Comparison of ENCODE assay signal across 17 cellular contexts in genomic region chr11:121553806-121554205, GRCh38.
A peak's percentile ranks its signal among the peaks of the same experiment; 100 is the strongest.
DNase-seq lines count a peak whose midpoint lies in the region; ATAC-seq, FAIRE-seq and TF ChIP-seq lines count a peak whose summit lies in the region.
"Had no signal": no experiment of that assay in that cellular context is flagged by ENCODE, and none has a peak within 500 bp of the region (broad histone marks: within the 10 kb centered on the region; RNA-seq: fewer than 3 reads in every experiment).

No MANE protein-coding gene starts in this region.

- H3K9ac ChIP-seq in astrocyte (ENCODE audit: low read length): no peak overlapping the region
- H3K9ac ChIP-seq: BLaER1 had no signal

- no peak overlapping the region for H3K4me3 Mint-ChIP-seq in CD4-positive, alpha-beta memory T cell
- H3K4me3 Mint-ChIP-seq in astrocyte (ENCODE audit: unreplicated experiment): no peak overlapping the region
- H3K4me3 Mint-ChIP-seq: activated T-helper 1 cell treated with anti-CD3 and anti-CD28 coated beads, Interleukin-12 subunit alpha, Interleukin-12 subunit beta, Interleukin-2, Interleukin-4 antibody, amounts not matched to agents 30 ng/mL and 10 ng/mL and 1 ng/mL, durations not matched to agents 14 hours and 24 hours and 36 hours; central memory CD8-positive, alpha-beta T cell; H9; nephron progenitor cell had no signal

- H3K27me3 ChIP-seq in CD4-positive, alpha-beta memory T cell (ENCODE audit: insufficient read depth, low read length): no peaks in the 10 kb centered on the region
- H3K27me3 ChIP-seq in astrocyte (ENCODE audit: insufficient read depth, low read length) (no peaks in the 10 kb centered on the region), prostate gland (replicated peaks; ENCODE audit: insufficient read depth) (no peaks in the 10 kb centered on the region)
- H3K27me3 ChIP-seq: BLaER1 had no signal

- peaks cover 8 to 23% (median 17%) of the 10 kb centered on the region in 4 donors for H3K4me1 Mint-ChIP-seq in CD4-positive, alpha-beta memory T cell
- H3K4me1 Mint-ChIP-seq in astrocyte (ENCODE audit: low read depth, unreplicated experiment): peaks cover 21% of the 10 kb centered on the region

- CTCF ChIA-PET in CD4-positive, alpha-beta memory T cell (lab: Charles Lee; ENCODE audit: partially characterized antibody): no interaction called here

- peaks cover 82% of the 10 kb centered on the region for H3K36me3 ChIP-seq in CD4-positive, alpha-beta memory T cell (ENCODE audit: insufficient read depth, low read length)
- H3K36me3 ChIP-seq in astrocyte (ENCODE audit: insufficient read depth, low read length) (no peaks in the 10 kb centered on the region), prostate gland (no peaks in the 10 kb centered on the region)

- H3K9me3 Mint-ChIP-seq in CD4-positive, alpha-beta memory T cell: no peaks in the 10 kb centered on the region
- H3K9me3 Mint-ChIP-seq in astrocyte (ENCODE audit: unreplicated experiment): no peaks in the 10 kb centered on the region
- H3K9me3 Mint-ChIP-seq: activated T-helper 1 cell treated with anti-CD3 and anti-CD28 coated beads, Interleukin-12 subunit alpha, Interleukin-12 subunit beta, Interleukin-2, Interleukin-4 antibody, amounts not matched to agents 30 ng/mL and 10 ng/mL and 1 ng/mL, durations not matched to agents 14 hours and 24 hours and 36 hours; central memory CD8-positive, alpha-beta T cell; H9; nephron progenitor cell had no signal

- no peaks in the 10 kb centered on the region for H3K79me2 ChIP-seq in astrocyte (ENCODE audit: insufficient read depth, low read length)

- intact Hi-C loops in CD4-positive, alpha-beta memory T cell (cut with micrococcal nuclease): no loop called here
- intact Hi-C loops in left colon (cut with DNase I, micrococcal nuclease): no loop called here
- intact Hi-C loops in prostate gland (cut with DNase I): no loop called here

- no peak overlapping the region for H3K4me2 ChIP-seq in astrocyte (ENCODE audit: low read length)
- H3K4me2 ChIP-seq: BLaER1 had no signal

- H2AFZ ChIP-seq in astrocyte (ENCODE audit: low read depth, low read length): no peak overlapping the region

- no peak for DNase-seq in CD4-positive, alpha-beta memory T cell
- DNase-seq in H4 (ENCODE audit: low spot score) (peak; percentile 38), astrocyte (ENCODE audit: low read depth) (peak; percentile 55), left colon (peak; percentile 75 to 84), D721Med (ENCODE audit: insufficient read length, low spot score) (no peak), prostate gland (ENCODE audit: low spot score) (no peak), hippocampal formation (lab: John Stamatoyannopoulos, UW) (no peak)
- DNase-seq: H9; KG1; kidney; NCI-H446; nephron progenitor cell; stimulated activated CD4-positive, alpha-beta T cell treated with anti-CD3 and anti-CD28 coated beads, Interleukin-12 subunit alpha, Interleukin-12 subunit beta, amount 100 ng/mL, for 4 hours had no signal

- no peaks in the 10 kb centered on the region for H3K4me1 ChIP-seq in CD4-positive, alpha-beta memory T cell (ENCODE audit: insufficient read depth, low read length)
- H3K4me1 ChIP-seq in astrocyte (ENCODE audit: insufficient read depth, low read length) (no peaks in the 10 kb centered on the region), prostate gland (replicated peaks) (no peaks in the 10 kb centered on the region)

- H3K4me3 ChIP-seq in CD4-positive, alpha-beta memory T cell (ENCODE audit: low read length in 2 of 2): no peak overlapping the region
- no peak overlapping the region for H3K4me3 ChIP-seq in astrocyte (ENCODE audit: insufficient read depth, low read depth, low read length)
- H3K4me3 ChIP-seq in prostate gland: no peak overlapping the region
- H3K4me3 ChIP-seq: BLaER1 had no signal

- H3K27me3 Mint-ChIP-seq in CD4-positive, alpha-beta memory T cell: no peaks in the 10 kb centered on the region
- no peaks in the 10 kb centered on the region for H3K27me3 Mint-ChIP-seq in astrocyte (ENCODE audit: low read depth, unreplicated experiment)
- H3K27me3 Mint-ChIP-seq: central memory CD8-positive, alpha-beta T cell had no signal

- H3K27ac Mint-ChIP-seq in CD4-positive, alpha-beta memory T cell: peak overlapping the region in 5 of 7 donors; percentile 0 to 48 (median 12)
- no peak overlapping the region for H3K27ac Mint-ChIP-seq in astrocyte (ENCODE audit: unreplicated experiment)
- H3K27ac Mint-ChIP-seq: activated T-helper 1 cell treated with anti-CD3 and anti-CD28 coated beads, Interleukin-12 subunit alpha, Interleukin-12 subunit beta, Interleukin-2, Interleukin-4 antibody, amounts not matched to agents 30 ng/mL and 10 ng/mL and 1 ng/mL, durations not matched to agents 14 hours and 24 hours and 36 hours; nephron progenitor cell had no signal

- peaks cover 74 to 84% of the 10 kb centered on the region in 2 donors for H3K36me3 Mint-ChIP-seq in CD4-positive, alpha-beta memory T cell
- H3K36me3 Mint-ChIP-seq in astrocyte (ENCODE audit: low read depth, unreplicated experiment): no peaks in the 10 kb centered on the region

- POLR2A ChIA-PET in CD4-positive, alpha-beta memory T cell (lab: Charles Lee; ENCODE audit: partially characterized antibody): interaction anchor here (1.0 kb wide), 1 partner anchor 39 kb away, joined by 3 read pairs; no protein-coding TSS in a partner anchor

- no peak for FAIRE-seq in astrocyte (lab: Jason Lieb, UNC)
- FAIRE-seq in D721Med (lab: Jason Lieb, UNC): no peak
- FAIRE-seq: kidney had no signal

- WGBS in prostate gland: 85% methylated on average over 11 of the region's 11 CpGs

- peak; percentile 99 for ATAC-seq in left colon
- ATAC-seq in GM18520 (IDR thresholded peaks at IDR 0.05; ENCODE audit: unreplicated experiment): no peak

- no peaks in the 10 kb centered on the region for H3K9me3 ChIP-seq in CD4-positive, alpha-beta memory T cell (ENCODE audit: control insufficient read depth in 1 of 2, low read length in 2 of 2)
- H3K9me3 ChIP-seq in astrocyte (ENCODE audit: insufficient read depth, low read depth, low read length): no peaks in the 10 kb centered on the region
- no peaks in the 10 kb centered on the region for H3K9me3 ChIP-seq in prostate gland
- H3K9me3 ChIP-seq: BLaER1 had no signal

- TF ChIP-seq CTCF in astrocyte (IDR thresholded peaks at IDR 0.05; ENCODE audit: insufficient read depth, low read depth, low read length) (no peak), D721Med (IDR thresholded peaks at IDR 0.05; ENCODE audit: insufficient read depth, missing control alignments) (no peak), prostate gland (IDR thresholded peaks at IDR 0.05) (no peak)

- no peak overlapping the region for H3K27ac ChIP-seq in CD4-positive, alpha-beta memory T cell (ENCODE audit: low read depth, low read length)
- H3K27ac ChIP-seq in astrocyte (ENCODE audit: low read depth, low read length) (no peak overlapping the region), prostate gland (no peak overlapping the region)
- H3K27ac ChIP-seq: BLaER1 had no signal

- no peak for TF ChIP-seq POLR2A in prostate gland (IDR thresholded peaks at IDR 0.05)

- H4K20me1 ChIP-seq in astrocyte (ENCODE audit: insufficient read depth, low read length): no peaks in the 10 kb centered on the region
- H4K20me1 ChIP-seq: BLaER1 had no signal

Comparison
In these comparisons a context has a peak if more than half of its experiments do, and no peak if none do; other contexts are left out.
1. DNase-seq: peak in H4 (single experiment), astrocyte (single experiment) and left colon (2 of 2); none in CD4-positive, alpha-beta memory T cell (0 of 5), D721Med (single experiment), prostate gland (single experiment) and hippocampal formation (0 of 2).